In genomic region chr7:111708072-111708471, GRCh38 we compare ENCODE assay signal across 28 cellular contexts.
DNase-seq lines count a peak whose midpoint lies in the region; ATAC-seq and TF ChIP-seq lines count a peak whose summit lies in the region.
"Had no signal": no experiment of that assay in that cellular context is flagged by ENCODE, and none has a peak within 500 bp of the region (broad histone marks: within the 10 kb centered on the region; RNA-seq: fewer than 3 reads in every experiment).

No MANE protein-coding gene starts in this region.

- H3K9me3 Mint-ChIP-seq in WTC11 (peaks cover 25% of the 10 kb centered on the region), MCF 10A (ENCODE audit: unreplicated experiment) (no peaks in the 10 kb centered on the region)
- H3K9me3 Mint-ChIP-seq in activated CD4-positive, alpha-beta memory T cell treated with anti-CD3 and anti-CD28 coated beads for 36 hours, result no peaks in the 10 kb centered on the region
- H3K9me3 Mint-ChIP-seq: CD8-positive, alpha-beta T cell; T-helper 1 cell treated with Interleukin-12 subunit alpha and Interleukin-12 subunit beta and Interleukin-4 antibody, amounts not matched to agents 30 μg/mL and 1 μg/mL, for 36 hours had no signal

- H3K27ac Mint-ChIP-seq in WTC11 (no peak overlapping the region), MCF 10A (ENCODE audit: low read depth, unreplicated experiment) (no peak overlapping the region)
- H3K27ac Mint-ChIP-seq in activated CD4-positive, alpha-beta memory T cell treated with anti-CD3 and anti-CD28 coated beads for 36 hours, result no peak overlapping the region
- H3K27ac Mint-ChIP-seq: B cell; CD8-positive, alpha-beta T cell; endodermal cell; nephron; T-helper 1 cell treated with Interleukin-12 subunit alpha and Interleukin-12 subunit beta and Interleukin-4 antibody, amounts not matched to agents 30 μg/mL and 1 μg/mL, for 36 hours had no signal

- H3K27me3 Mint-ChIP-seq in WTC11 (ENCODE audit: low read depth), result peaks cover 5% of the 10 kb centered on the region
- H3K27me3 Mint-ChIP-seq in MCF 10A (ENCODE audit: insufficient read depth, unreplicated experiment), result no peaks in the 10 kb centered on the region
- H3K27me3 Mint-ChIP-seq in activated CD4-positive, alpha-beta memory T cell treated with anti-CD3 and anti-CD28 coated beads for 36 hours, result peaks cover 12% of the 10 kb centered on the region

- no peak for TF ChIP-seq EP300 in Ishikawa (IDR thresholded peaks at IDR 0.05; ENCODE audit: borderline replicate concordance)

- POLR2A ChIA-PET in WTC11 (lab: Charles Lee) (no interaction called here), MCF 10A (lab: Yijun Ruan, JAX) (no interaction called here)
- POLR2A ChIA-PET in activated CD4-positive, alpha-beta memory T cell treated with anti-CD3 and anti-CD28 coated beads for 36 hours (lab: Charles Lee), result interaction anchor here (0.6 kb wide), 1 partner anchor 45 kb away, joined by 4 read pairs; no protein-coding TSS in a partner anchor

- H3K4me3 ChIP-seq in mucosa of descending colon, result no peak overlapping the region
- H3K4me3 ChIP-seq: ovary, testis, uterus had no signal

- TF ChIP-seq RAD21 in Ishikawa (IDR thresholded peaks at IDR 0.05; ENCODE audit: low read depth), result no peak

- TF ChIP-seq CTCF in WTC11 (IDR thresholded peaks at IDR 0.05) (no peak), MCF 10A (IDR thresholded peaks at IDR 0.05; ENCODE audit: unreplicated experiment) (no peak), mucosa of descending colon (IDR thresholded peaks at IDR 0.05) (no peak)

- DNase-seq in EH (ENCODE audit: low read depth) (peak; percentile 31), WTC11 (ENCODE audit: low spot score) (no peak), iPS-NIHi11 (ENCODE audit: low spot score) (peak; percentile 33), MCF 10A (ENCODE audit: unreplicated experiment) (no peak), COLO829 (ENCODE audit: low spot score) (no peak), mucosa of descending colon (no peak)
- no peak for DNase-seq in activated CD4-positive, alpha-beta memory T cell treated with anti-CD3 and anti-CD28 coated beads for 36 hours
- DNase-seq: activated CD4-positive, alpha-beta T cell treated with anti-CD3 and anti-CD28 coated beads for 4 hours; activated CD8-positive, alpha-beta memory T cell treated with anti-CD3 and anti-CD28 coated beads for 24 hours; activated gamma-delta T cell; CD8-positive, alpha-beta T cell; endodermal cell; GDM1; glutamatergic neuron; H9; NCI-H1105; NCI-H1930; NCI-H69; ovary; RPMI8226; stimulated activated naive CD4-positive, alpha-beta T cell treated with Interleukin-2 at 50 U/mL for 16 hours; testis; uterus had no signal

- no peak for ATAC-seq in WTC11
- ATAC-seq in mucosa of descending colon, result no peak
- ATAC-seq: CD8-positive, alpha-beta T cell; esophagus mucosa had no signal

- H3K4me3 Mint-ChIP-seq in WTC11, result no peak overlapping the region
- H3K4me3 Mint-ChIP-seq in MCF 10A (ENCODE audit: unreplicated experiment), result no peak overlapping the region
- H3K4me3 Mint-ChIP-seq in activated CD4-positive, alpha-beta memory T cell treated with anti-CD3 and anti-CD28 coated beads for 36 hours, result no peak overlapping the region
- H3K4me3 Mint-ChIP-seq: B cell; CD8-positive, alpha-beta T cell; endodermal cell; H9; nephron; T-helper 1 cell treated with Interleukin-12 subunit alpha and Interleukin-12 subunit beta and Interleukin-4 antibody, amounts not matched to agents 30 μg/mL and 1 μg/mL, for 36 hours had no signal

- H3K9me3 ChIP-seq in mucosa of descending colon, result no peaks in the 10 kb centered on the region
- H3K9me3 ChIP-seq: ovary, testis, uterus had no signal

- CTCF ChIA-PET in WTC11 (lab: Charles Lee), result interaction anchor here (0.9 kb wide), 1 partner anchor 21 kb away, joined by 3 read pairs; no protein-coding TSS in a partner anchor
- CTCF ChIA-PET in MCF 10A (lab: Yijun Ruan, JAX), result interaction anchor here (1.2 kb wide), 1 partner anchor 28 kb away, joined by 3 read pairs; no protein-coding TSS in a partner anchor
- CTCF ChIA-PET in activated CD4-positive, alpha-beta memory T cell treated with anti-CD3 and anti-CD28 coated beads for 36 hours (lab: Charles Lee), result no interaction called here

- no TSS peak for BruUV-seq in MCF 10A (replicated peaks; lab: Mats Ljungman, UMichigan)

- H3K36me3 ChIP-seq in mucosa of descending colon (ENCODE audit: low read depth), result no peaks in the 10 kb centered on the region
- H3K36me3 ChIP-seq: ovary, uterus had no signal

- no peaks in the 10 kb centered on the region for H3K4me1 ChIP-seq in mucosa of descending colon (ENCODE audit: low read depth)
- H3K4me1 ChIP-seq: testis, uterus had no signal

- H3K36me3 Mint-ChIP-seq in WTC11 (peaks cover 4% of the 10 kb centered on the region; the same call in 1 of the 2 replicates), MCF 10A (ENCODE audit: insufficient read depth, unreplicated experiment) (peaks cover 6% of the 10 kb centered on the region)
- no peaks in the 10 kb centered on the region for H3K36me3 Mint-ChIP-seq in activated CD4-positive, alpha-beta memory T cell treated with anti-CD3 and anti-CD28 coated beads for 36 hours
- H3K36me3 Mint-ChIP-seq: CD8-positive, alpha-beta T cell had no signal

- H3K4me1 Mint-ChIP-seq in WTC11 (no peaks in the 10 kb centered on the region), MCF 10A (ENCODE audit: insufficient read depth, unreplicated experiment) (no peaks in the 10 kb centered on the region)
- H3K4me1 Mint-ChIP-seq in activated CD4-positive, alpha-beta memory T cell treated with anti-CD3 and anti-CD28 coated beads for 36 hours (ENCODE audit: low read depth), result no peaks in the 10 kb centered on the region
- H3K4me1 Mint-ChIP-seq: B cell, endodermal cell, nephron had no signal

- intact Hi-C loops in MCF 10A (cut with micrococcal nuclease) (no loop called here), mucosa of descending colon (cut with DNase I, micrococcal nuclease) (no loop called here)
- intact Hi-C loops in activated CD4-positive, alpha-beta memory T cell treated with anti-CD3 and anti-CD28 coated beads for 36 hours (cut with micrococcal nuclease), result no loop called here

TF ChIP-seq in Ishikawa, 13 proteins besides CTCF, POLR2A, EP300 and RAD21 (continues in another document):
- TF ChIP-seq ZBTB7A (IDR thresholded peaks at IDR 0.05; ENCODE audit: low read depth) (no peak), TCF12 (IDR thresholded peaks at IDR 0.05; ENCODE audit: low read depth) (no peak)
- TF ChIP-seq, protein P1, sequence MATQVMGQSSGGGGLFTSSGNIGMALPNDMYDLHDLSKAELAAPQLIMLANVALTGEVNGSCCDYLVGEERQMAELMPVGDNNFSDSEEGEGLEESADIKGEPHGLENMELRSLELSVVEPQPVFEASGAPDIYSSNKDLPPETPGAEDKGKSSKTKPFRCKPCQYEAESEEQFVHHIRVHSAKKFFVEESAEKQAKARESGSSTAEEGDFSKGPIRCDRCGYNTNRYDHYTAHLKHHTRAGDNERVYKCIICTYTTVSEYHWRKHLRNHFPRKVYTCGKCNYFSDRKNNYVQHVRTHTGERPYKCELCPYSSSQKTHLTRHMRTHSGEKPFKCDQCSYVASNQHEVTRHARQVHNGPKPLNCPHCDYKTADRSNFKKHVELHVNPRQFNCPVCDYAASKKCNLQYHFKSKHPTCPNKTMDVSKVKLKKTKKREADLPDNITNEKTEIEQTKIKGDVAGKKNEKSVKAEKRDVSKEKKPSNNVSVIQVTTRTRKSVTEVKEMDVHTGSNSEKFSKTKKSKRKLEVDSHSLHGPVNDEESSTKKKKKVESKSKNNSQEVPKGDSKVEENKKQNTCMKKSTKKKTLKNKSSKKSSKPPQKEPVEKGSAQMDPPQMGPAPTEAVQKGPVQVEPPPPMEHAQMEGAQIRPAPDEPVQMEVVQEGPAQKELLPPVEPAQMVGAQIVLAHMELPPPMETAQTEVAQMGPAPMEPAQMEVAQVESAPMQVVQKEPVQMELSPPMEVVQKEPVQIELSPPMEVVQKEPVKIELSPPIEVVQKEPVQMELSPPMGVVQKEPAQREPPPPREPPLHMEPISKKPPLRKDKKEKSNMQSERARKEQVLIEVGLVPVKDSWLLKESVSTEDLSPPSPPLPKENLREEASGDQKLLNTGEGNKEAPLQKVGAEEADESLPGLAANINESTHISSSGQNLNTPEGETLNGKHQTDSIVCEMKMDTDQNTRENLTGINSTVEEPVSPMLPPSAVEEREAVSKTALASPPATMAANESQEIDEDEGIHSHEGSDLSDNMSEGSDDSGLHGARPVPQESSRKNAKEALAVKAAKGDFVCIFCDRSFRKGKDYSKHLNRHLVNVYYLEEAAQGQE (IDR thresholded peaks at IDR 0.05; ENCODE audit: low read depth), result no peak

TF ChIP-seq in WTC11, 78 proteins besides CTCF, POLR2A, EP300 and RAD21:
- TF ChIP-seq FOXJ3 (CRISPR knock-in tag; IDR thresholded peaks at IDR 0.05; ENCODE audit: borderline replicate concordance) (no peak), E2F1 (CRISPR knock-in tag; IDR thresholded peaks at IDR 0.05) (no peak), USF2 (CRISPR knock-in tag; IDR thresholded peaks at IDR 0.05) (peak; percentile 23; the same call in 1 of the 2 replicates)

Comparison
In these comparisons a context has a peak if more than half of its experiments do, and no peak if none do; other contexts are left out.
1. DNase-seq: peak in EH (single experiment) and iPS-NIHi11 (single experiment); none in WTC11 (single experiment), MCF 10A (single experiment), activated CD4-positive, alpha-beta memory T cell treated with anti-CD3 and anti-CD28 coated beads for 36 hours (single experiment), COLO829 (single experiment) and mucosa of descending colon (0 of 3).